In the genomic region with DNA sequence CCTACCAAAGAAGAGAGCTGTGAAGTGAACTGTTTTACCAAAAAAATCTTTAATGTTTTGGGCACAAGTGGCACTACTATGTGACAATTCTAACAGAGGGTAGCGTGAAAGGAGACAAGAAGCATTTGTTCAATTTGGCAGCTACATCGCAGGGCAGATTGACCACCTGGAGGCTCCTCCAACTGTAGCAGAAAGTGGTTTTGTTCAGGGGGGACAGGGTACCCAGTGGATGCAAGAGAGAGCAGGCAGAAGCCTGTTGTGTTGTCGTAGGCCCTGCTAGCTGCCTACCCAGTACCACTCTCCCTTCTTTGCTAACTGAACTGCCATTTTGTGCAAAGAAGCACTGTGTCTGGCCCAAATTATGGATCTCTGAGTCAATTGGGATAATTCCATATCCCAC, we compare ENCODE assay signal across 10 cellular contexts. TPM values are rescaled to one million over a fixed set of nuclear protein-coding genes. Genes with fewer than 3 reads are reported as not detected.
"Had no signal": no experiment of that assay in that cellular context is flagged by ENCODE, and none has a peak within 500 bp of the region (broad histone marks: within the 10 kb centered on the region; RNA-seq: fewer than 3 reads in every experiment).

No MANE protein-coding gene starts in this region.

- H3K36me3 Mint-ChIP-seq: IgD-negative memory B cell had no signal

- H3K27ac Mint-ChIP-seq: HFFc6, IgD-negative memory B cell had no signal

- H3K4me1 Mint-ChIP-seq: IgD-negative memory B cell had no signal

- ATAC-seq: HCT116, HepG2 had no signal

- FAIRE-seq: HepG2 had no signal

- H2AFZ ChIP-seq: GM23248 had no signal

- H3K4me1 ChIP-seq: HAP-1 had no signal

- H3K4me3 Mint-ChIP-seq: HFFc6, IgD-negative memory B cell had no signal

- DNase-seq: GM23248, H7, HFFc6, KG1 had no signal

- H3K36me3 ChIP-seq: HAP-1 had no signal

- H3K9me3 Mint-ChIP-seq: HFFc6 had no signal

- H3K9me3 ChIP-seq: HAP-1 had no signal

- H3K9ac ChIP-seq: GM23248 had no signal

- H3K4me3 ChIP-seq: GM23248, HAP-1 had no signal

- H3K27ac ChIP-seq: GM23248, HL-60 had no signal

RNA-seq across cellular contexts. Expression of a gene that starts 54.8 kb away (rescaled TPM):
- total RNA-seq: GM23248, HepG2, HT1080 had no signal
- polyA plus RNA-seq: GM23248, HepG2, IgD-negative memory B cell had no signal
